ENCODE assay signal across 11 cellular contexts in the genomic region with DNA sequence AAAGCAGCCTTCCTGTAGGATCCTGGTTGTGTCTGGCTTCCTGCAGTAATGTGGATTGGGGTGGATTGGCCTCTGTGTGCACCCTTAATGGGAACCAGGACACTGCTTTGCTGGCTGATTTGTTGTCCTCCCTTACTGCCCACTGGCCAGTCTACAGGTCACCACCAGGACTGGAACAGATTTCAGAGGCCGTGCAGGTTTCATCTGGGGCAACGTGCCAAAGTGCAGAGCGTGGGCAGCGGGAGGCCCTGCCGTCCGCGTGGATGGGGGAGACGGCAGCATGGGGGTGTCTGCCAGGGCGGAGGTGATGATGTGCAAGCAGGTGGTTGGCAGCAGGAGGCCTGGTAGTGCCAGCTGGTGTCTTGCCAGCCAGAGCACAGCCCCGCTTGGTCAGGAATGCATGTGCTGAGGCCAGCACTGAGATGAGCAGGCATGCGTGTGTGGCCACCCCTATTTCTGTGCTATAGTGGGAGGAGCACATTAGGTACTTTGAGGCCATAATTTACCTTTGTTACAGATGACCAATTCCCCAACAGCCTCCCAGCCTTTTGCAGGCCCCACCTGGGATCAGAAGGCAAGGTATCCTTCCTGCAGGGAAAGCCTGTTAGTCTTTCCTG. TPM values are rescaled to one million over a fixed set of nuclear protein-coding genes. Genes with fewer than 3 reads are reported as not detected.
DNase-seq lines count a peak whose midpoint lies in the region; ATAC-seq, FAIRE-seq and TF ChIP-seq lines count a peak whose summit lies in the region.
"Had no signal": no experiment of that assay in that cellular context is flagged by ENCODE, and none has a peak within 500 bp of the region (broad histone marks: within the 10 kb centered on the region; RNA-seq: fewer than 3 reads in every experiment).

No MANE protein-coding gene starts in this region.

- no peak overlapping the region for H2AFZ ChIP-seq in neural progenitor cell (replicated peaks)

- WGBS in pancreas, 2 donors, result 7 to 11% methylated on average over 11 of the region's 11 CpGs

- DNase-seq in DMS79 (lab: John Stamatoyannopoulos, UW) (peak; percentile 33), NCI-H524 (lab: John Stamatoyannopoulos, UW) (peak; percentile 50 to 56), fibroblast of the aortic adventitia (ENCODE audit: low read depth) (peak; percentile 50), pancreas (peak; percentile 58 to 91 (median 78)), NOMO-1 treated with dmso at 0.1 percent for 144 hours (lab: John Stamatoyannopoulos, UW; ENCODE audit: unreplicated experiment) (no peak), neural progenitor cell (ENCODE audit: low spot score) (no peak)
- no peak for DNase-seq in stimulated activated naive CD8-positive, alpha-beta T cell treated with anti-CD3 and anti-CD28 coated beads, Interleukin-15, Interleukin-2, amounts not matched to agents 100 U/mL and 50 U/mL, for 24 hours
- DNase-seq: CD4-positive, alpha-beta T cell had no signal

- peaks cover under 1% of the 10 kb centered on the region for H3F3A ChIP-seq in neural progenitor cell (ENCODE audit: low read depth)

- H4K20me1 ChIP-seq in neural progenitor cell (ENCODE audit: low read depth), result peaks cover 68% of the 10 kb centered on the region

- TF ChIP-seq CTCF in fibroblast of the aortic adventitia (IDR thresholded peaks at IDR 0.05; ENCODE audit: insufficient read depth, low read length) (no peak), pancreas (IDR thresholded peaks at IDR 0.05) (no peak), neural progenitor cell (IDR thresholded peaks at IDR 0.05) (no peak)

- intact Hi-C loops in pancreas (cut with DNase I), result no loop called here

- peak overlapping the region in 2 of 4 donors; percentile 19 to 47 for H3K27ac ChIP-seq in pancreas
- H3K27ac ChIP-seq in neural progenitor cell, result no peak overlapping the region

- H3K4me1 ChIP-seq in pancreas (peaks cover 18 to 39% (median 19%) of the 10 kb centered on the region in 3 donors), neural progenitor cell (peaks cover 6% of the 10 kb centered on the region)

- H3K4me3 Mint-ChIP-seq in neural progenitor cell, result no peak overlapping the region
- H3K4me3 Mint-ChIP-seq: CD4-positive, alpha-beta T cell had no signal

- H3K9ac ChIP-seq in neural progenitor cell, result no peak overlapping the region

- ATAC-seq in pancreas (peak; percentile 71 to 83 (median 78)), HG03175 (IDR thresholded peaks at IDR 0.05; ENCODE audit: unreplicated experiment) (no peak)
- ATAC-seq in stimulated activated naive CD8-positive, alpha-beta T cell treated with anti-CD3 and anti-CD28 coated beads, Interleukin-15, Interleukin-2, amounts not matched to agents 100 U/mL and 50 U/mL, for 24 hours, result no peak

- H3K27me3 ChIP-seq in pancreas (no peaks in the 10 kb centered on the region), neural progenitor cell (no peaks in the 10 kb centered on the region)

- FAIRE-seq in pancreas (lab: Jason Lieb, UNC), result no peak
- FAIRE-seq: bronchial epithelial cell, GM18507 had no signal

- no peak overlapping the region for H3K4me2 ChIP-seq in neural progenitor cell

- H3K79me2 ChIP-seq in neural progenitor cell (ENCODE audit: low read depth), result peaks cover 94% of the 10 kb centered on the region

- H3K9me3 ChIP-seq in pancreas (no peaks in the 10 kb centered on the region), neural progenitor cell (ENCODE audit: low read depth) (no peaks in the 10 kb centered on the region)

- H3K9me3 Mint-ChIP-seq in neural progenitor cell, result no peaks in the 10 kb centered on the region
- H3K9me3 Mint-ChIP-seq: CD4-positive, alpha-beta T cell had no signal

- H3K4me1 Mint-ChIP-seq in neural progenitor cell, result peaks cover 25% of the 10 kb centered on the region

- H3K27me3 Mint-ChIP-seq in neural progenitor cell (ENCODE audit: insufficient read depth, low read depth), result no peaks in the 10 kb centered on the region
- H3K27me3 Mint-ChIP-seq: CD4-positive, alpha-beta T cell had no signal

- H3K36me3 Mint-ChIP-seq in neural progenitor cell, result peaks cover 24% of the 10 kb centered on the region

- H3K4me3 ChIP-seq in fibroblast of the aortic adventitia (ENCODE audit: low read depth, low read length) (no peak overlapping the region), pancreas (no peak overlapping the region), neural progenitor cell (no peak overlapping the region)

- no peak overlapping the region for H3K27ac Mint-ChIP-seq in neural progenitor cell

- H3K36me3 ChIP-seq in pancreas, result no peaks in the 10 kb centered on the region
- no peaks in the 10 kb centered on the region for H3K36me3 ChIP-seq in neural progenitor cell

RNA-seq across cellular contexts. Expression of a gene that starts 24.3 kb away (rescaled TPM):
- total RNA-seq in fibroblast of the aortic adventitia (ENCODE audit: low replicate concordance), result 37.3 and 94.3 TPM in 2 replicates
- total RNA-seq in pancreas, result 10 to 100 TPM; 17.1 to 35.9 (median 20.5) TPM
- polyA plus RNA-seq in pancreas, result 10 to 100 TPM; 15.5 to 16.5 TPM
- 35.5 and 36.0 TPM in 2 replicates for total RNA-seq in neural progenitor cell (ENCODE audit: low replicate concordance)

RNA-seq across cellular contexts. Expression of a gene that starts 59.4 kb away (rescaled TPM):
- total RNA-seq in fibroblast of the aortic adventitia (ENCODE audit: low replicate concordance) (3.5 and 4.6 TPM in 2 replicates), pancreas (1 to 10 TPM; 1.2 to 4.4 (median 2.3) TPM), neural progenitor cell (ENCODE audit: low replicate concordance) (2.1 and 2.9 TPM in 2 replicates)
- polyA plus RNA-seq in pancreas, result 1 to 10 TPM; 3.5 to 7.3 TPM

Comparison
In these comparisons a context has a peak if more than half of its experiments do, and no peak if none do; other contexts are left out.
1. DNase-seq: peak in DMS79 (single experiment), NCI-H524 (2 of 2), fibroblast of the aortic adventitia (single experiment) and pancreas (6 of 6); none in NOMO-1 treated with dmso at 0.1 percent for 144 hours (single experiment), neural progenitor cell (single experiment) and stimulated activated naive CD8-positive, alpha-beta T cell treated with anti-CD3 and anti-CD28 coated beads, Interleukin-15, Interleukin-2, amounts not matched to agents 100 U/mL and 50 U/mL, for 24 hours (single experiment).
2. ATAC-seq: peak in pancreas (4 of 4); none in HG03175 (single experiment) and stimulated activated naive CD8-positive, alpha-beta T cell treated with anti-CD3 and anti-CD28 coated beads, Interleukin-15, Interleukin-2, amounts not matched to agents 100 U/mL and 50 U/mL, for 24 hours (single experiment).